1 cellular context compared by ENCODE assay signal in the genomic region with DNA sequence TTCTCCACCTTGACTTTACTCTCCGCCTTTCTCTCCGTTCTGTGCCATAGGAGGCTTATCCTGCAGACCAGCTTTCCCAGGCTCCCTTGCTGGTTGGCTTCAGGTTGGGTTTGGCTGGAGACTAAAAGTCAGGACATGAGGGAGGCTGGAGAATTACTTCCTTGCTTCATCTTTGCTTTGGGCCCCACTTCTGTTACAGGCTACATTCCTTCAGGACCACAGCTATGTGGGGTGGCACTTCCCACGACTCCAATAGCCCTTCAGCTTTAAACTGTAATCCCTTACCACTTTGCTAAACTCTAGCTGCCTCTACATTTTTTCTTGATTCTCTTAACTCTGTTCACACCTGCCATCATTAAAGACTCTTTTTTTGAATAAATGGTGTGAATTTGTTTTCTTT.
TF ChIP-seq lines count a peak whose summit lies in the region.

No MANE protein-coding gene starts in this region.

TF ChIP-seq in SK-N-SH treated with all-trans-retinoic acid at 6 μM for 48 hours, 23 proteins besides CTCF, POLR2A, EP300 and RAD21 (continued from another document):
- TF ChIP-seq BACH2 (CRISPR knock-in tag; IDR thresholded peaks at IDR 0.05; ENCODE audit: borderline replicate concordance) (no peak), TCF4 (CRISPR knock-in tag; IDR thresholded peaks at IDR 0.05; ENCODE audit: borderline replicate concordance) (no peak), ZFP30 (CRISPR knock-in tag; IDR thresholded peaks at IDR 0.05) (no peak), OSR1 (CRISPR knock-in tag; IDR thresholded peaks at IDR 0.05) (no peak), CSDC2 (CRISPR knock-in tag; IDR thresholded peaks at IDR 0.05) (no peak), RARB (CRISPR knock-in tag; IDR thresholded peaks at IDR 0.05) (no peak), ARNTL (CRISPR knock-in tag; IDR thresholded peaks at IDR 0.05; ENCODE audit: borderline replicate concordance, low read depth) (no peak), ZC3H10 (CRISPR knock-in tag; IDR thresholded peaks at IDR 0.05) (no peak)
